10 cellular contexts compared by ENCODE assay signal in the genomic region with DNA sequence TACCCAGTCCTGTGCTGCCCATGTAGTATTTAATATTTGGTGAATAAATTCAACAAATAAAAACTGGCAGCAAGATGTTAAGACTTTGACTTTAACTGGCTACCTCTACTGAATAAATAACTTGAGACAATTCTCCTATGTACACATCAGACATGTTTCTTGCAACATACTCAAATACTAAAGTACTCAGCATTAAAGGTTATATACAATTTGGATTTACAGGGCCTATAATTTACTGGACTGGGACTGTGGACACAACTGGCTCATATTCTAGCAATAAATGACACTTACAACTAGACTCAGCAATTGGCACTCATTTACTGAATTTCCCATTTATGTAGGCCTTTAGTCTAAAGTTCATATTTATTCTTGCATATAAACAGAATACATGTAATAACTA. TPM values are rescaled to one million over a fixed set of nuclear protein-coding genes. Genes with fewer than 3 reads are reported as not detected.
A peak's percentile ranks its signal among the peaks of the same experiment; 100 is the strongest.
DNase-seq lines count a peak whose midpoint lies in the region; ATAC-seq and TF ChIP-seq lines count a peak whose summit lies in the region.
"Had no signal": no experiment of that assay in that cellular context is flagged by ENCODE, and none has a peak within 500 bp of the region (broad histone marks: within the 10 kb centered on the region; RNA-seq: fewer than 3 reads in every experiment).

No MANE protein-coding gene starts in this region.

- H4K20me1 ChIP-seq in PC-9 (ENCODE audit: insufficient read depth): peaks cover 45% of the 10 kb centered on the region

- no peak for TF ChIP-seq CTCF in PC-9 (conservative IDR thresholded peaks at IDR 0.05)
- TF ChIP-seq CTCF in psoas muscle (IDR thresholded peaks at IDR 0.05): no peak

- peak overlapping the region; percentile 92 for H3K4me3 ChIP-seq in PC-9
- H3K4me3 ChIP-seq in psoas muscle: peak overlapping the region; percentile 82

- no peaks in the 10 kb centered on the region for H3K27me3 Mint-ChIP-seq in activated CD4-positive, alpha-beta T cell treated with anti-CD3 and anti-CD28 coated beads for 36 hours

- CTCF ChIA-PET in activated CD4-positive, alpha-beta T cell treated with anti-CD3 and anti-CD28 coated beads for 36 hours (lab: Charles Lee): interaction anchor here (0.9 kb wide), 1 partner anchor 56 kb away, joined by 3 read pairs; no protein-coding TSS in a partner anchor
- CTCF ChIA-PET in PC-9 (lab: Charles Lee): no interaction called here

- H3K79me2 ChIP-seq in PC-9 (ENCODE audit: low read depth): peaks cover 36% of the 10 kb centered on the region

- no peaks in the 10 kb centered on the region for H3K9me3 Mint-ChIP-seq in activated CD4-positive, alpha-beta T cell treated with anti-CD3 and anti-CD28 coated beads for 36 hours (ENCODE audit: low read depth)

- ATAC-seq in activated CD4-positive, alpha-beta T cell treated with anti-CD3 and anti-CD28 coated beads for 36 hours: no peak
- no peak for ATAC-seq in psoas muscle
- ATAC-seq: heart left ventricle had no signal

- peaks cover 83% of the 10 kb centered on the region for H3F3A ChIP-seq in PC-9 (ENCODE audit: insufficient read depth, low read depth)

- H3K4me3 Mint-ChIP-seq in activated CD4-positive, alpha-beta T cell treated with anti-CD3 and anti-CD28 coated beads for 36 hours: peak overlapping the region; percentile 94

- H3K27me3 ChIP-seq in PC-9 (ENCODE audit: insufficient read depth, low read depth) (no peaks in the 10 kb centered on the region), psoas muscle (ENCODE audit: insufficient read depth in 3 of 3, low read length in 2 of 3) (no peaks in the 10 kb centered on the region)
- H3K27me3 ChIP-seq: heart left ventricle had no signal

- H3K27ac Mint-ChIP-seq in activated CD4-positive, alpha-beta T cell treated with anti-CD3 and anti-CD28 coated beads for 36 hours: peak overlapping the region; percentile 43

- H3K9me3 ChIP-seq in PC-9 (ENCODE audit: insufficient read depth, low read depth) (no peaks in the 10 kb centered on the region), psoas muscle (no peaks in the 10 kb centered on the region)
- H3K9me3 ChIP-seq: heart left ventricle had no signal

- H3K36me3 ChIP-seq in PC-9 (ENCODE audit: low read depth): peaks cover 41% of the 10 kb centered on the region
- peaks cover 4 to 40% of the 10 kb centered on the region in 2 donors for H3K36me3 ChIP-seq in psoas muscle (ENCODE audit: insufficient read depth in 1 of 2, low read depth in 1 of 2)

- peak overlapping the region; percentile 94 for H3K27ac ChIP-seq in PC-9
- peak overlapping the region; percentile 81 for H3K27ac ChIP-seq in epithelial cell of prostate
- no peak overlapping the region for H3K27ac ChIP-seq in psoas muscle

- no peak overlapping the region for H2AFZ ChIP-seq in PC-9

- intact Hi-C loops in activated CD4-positive, alpha-beta T cell treated with anti-CD3 and anti-CD28 coated beads for 36 hours (cut with DNase I, micrococcal nuclease): loop anchor here in 1 of 2 experiments (5.0 kb wide), 1 partner anchor 1105 kb away; no protein-coding TSS in a partner anchor
- intact Hi-C loops in PC-9 (cut with micrococcal nuclease; ENCODE audit: unreplicated experiment): no loop called here
- intact Hi-C loops in psoas muscle (cut with DNase I): no loop called here

- peaks cover 15% of the 10 kb centered on the region for H3K4me1 Mint-ChIP-seq in activated CD4-positive, alpha-beta T cell treated with anti-CD3 and anti-CD28 coated beads for 36 hours

- BruUV-seq in PC-9 (replicated peaks; lab: Mats Ljungman, UMichigan): no TSS peak

- H3K9me2 ChIP-seq in PC-9 (ENCODE audit: insufficient read depth): no peaks in the 10 kb centered on the region

- peaks cover 42% of the 10 kb centered on the region for H3K36me3 Mint-ChIP-seq in activated CD4-positive, alpha-beta T cell treated with anti-CD3 and anti-CD28 coated beads for 36 hours (ENCODE audit: low read depth)

- H3K4me2 ChIP-seq in PC-9: peak overlapping the region; percentile 88

- POLR2A ChIA-PET in activated CD4-positive, alpha-beta T cell treated with anti-CD3 and anti-CD28 coated beads for 36 hours (lab: Charles Lee): no interaction called here
- POLR2A ChIA-PET in PC-9 (lab: Charles Lee; ENCODE audit: unreplicated experiment): no interaction called here

- DNase-seq in activated CD4-positive, alpha-beta T cell treated with anti-CD3 and anti-CD28 coated beads for 36 hours: no peak
- DNase-seq in activated CD4-positive, alpha-beta T cell treated with anti-CD3 and anti-CD28 coated beads for 1 hour: no peak
- no peak for DNase-seq in PC-9
- DNase-seq in epithelial cell of prostate (ENCODE audit: low read depth, low spot score): no peak
- no peak for DNase-seq in psoas muscle
- DNase-seq in RPMI8226: no peak
- no peak for DNase-seq in NCI-H510A (lab: John Stamatoyannopoulos, UW)
- DNase-seq in effector CD4-positive, alpha-beta T cell: no peak
- DNase-seq: heart left ventricle, NCI-H2107 had no signal

- H3K4me1 ChIP-seq in PC-9 (replicated peaks; ENCODE audit: insufficient read depth): peaks cover 35% of the 10 kb centered on the region
- H3K4me1 ChIP-seq in psoas muscle: peaks cover 20% of the 10 kb centered on the region

RNA-seq across cellular contexts. Expression of gene RPL22L1, which starts 2.4 kb away (rescaled TPM):
- 100 to 1,000 TPM; 186 to 441 TPM for total RNA-seq in activated CD4-positive, alpha-beta T cell treated with anti-CD3 and anti-CD28 coated beads for 36 hours
- 57.3 and 60.3 TPM in 2 replicates for total RNA-seq in PC-9 (2021)
- 10 to 100 TPM in 3 of 4 donors, 1 to 10 TPM in 1; 8.4 to 27.2 (median 18.2) TPM for total RNA-seq in psoas muscle
- polyA plus RNA-seq in psoas muscle: 10 to 100 TPM; 32.6 to 88.7 (median 55.7) TPM

RNA-seq across cellular contexts. Expression of gene EIF5A2, which starts 40.9 kb away (rescaled TPM):
- 1 to 10 TPM; 4.7 to 5.7 TPM for total RNA-seq in activated CD4-positive, alpha-beta T cell treated with anti-CD3 and anti-CD28 coated beads for 36 hours
- total RNA-seq in PC-9 (2021) (12.4 and 19.8 TPM in 2 replicates), psoas muscle (1 to 10 TPM in 3 of 4 donors, under 1 TPM in 1; 0.90 to 4.0 (median 2.7) TPM)
- polyA plus RNA-seq in psoas muscle: 1 to 10 TPM in 2 of 3 donors, under 1 TPM in 1; 0.46 to 3.0 (median 1.5) TPM
